ENCODE assay signal across 15 cellular contexts in the genomic region with DNA sequence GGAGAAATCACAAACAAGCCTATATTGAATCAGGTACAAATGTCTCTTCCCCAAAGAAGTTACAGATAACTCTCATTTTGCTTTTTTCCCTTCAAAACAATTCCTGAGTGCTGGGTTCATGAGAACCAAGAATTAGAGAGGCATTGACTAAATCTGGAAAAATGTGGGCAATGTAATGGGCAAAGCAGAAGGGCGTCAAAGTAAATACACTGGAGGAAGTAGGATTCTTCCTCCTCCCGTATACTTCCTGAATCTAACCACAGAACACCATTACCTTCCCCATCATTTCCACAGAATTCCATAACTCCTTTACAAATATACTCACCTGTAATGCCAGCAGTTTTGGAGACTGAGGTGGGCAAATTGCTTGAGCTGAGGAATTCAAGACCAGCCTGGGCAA. TPM values are rescaled to one million over a fixed set of nuclear protein-coding genes. Genes with fewer than 3 reads are reported as not detected.
DNase-seq lines count a peak whose midpoint lies in the region; ATAC-seq and TF ChIP-seq lines count a peak whose summit lies in the region.
"Had no signal": no experiment of that assay in that cellular context is flagged by ENCODE, and none has a peak within 500 bp of the region (broad histone marks: within the 10 kb centered on the region; RNA-seq: fewer than 3 reads in every experiment).

No MANE protein-coding gene starts in this region.

- H3K4me1 ChIP-seq in PC-9 (replicated peaks; ENCODE audit: insufficient read depth) (peaks cover 51% of the 10 kb centered on the region), vagina (peaks cover 25% of the 10 kb centered on the region)

- H3K27me3 ChIP-seq in PC-9 (ENCODE audit: insufficient read depth, low read depth) (no peaks in the 10 kb centered on the region), vagina (no peaks in the 10 kb centered on the region)
- H3K27me3 ChIP-seq: SJCRH30 had no signal

- peak overlapping the region; percentile 95 for H3K27ac ChIP-seq in PC-9
- no peak overlapping the region for H3K27ac ChIP-seq in vagina
- H3K27ac ChIP-seq: SJCRH30 had no signal

- H3F3A ChIP-seq in PC-9 (ENCODE audit: insufficient read depth, low read depth), result peaks cover 49% of the 10 kb centered on the region

- peaks cover under 1% of the 10 kb centered on the region for H3K27me3 Mint-ChIP-seq in osteocyte (ENCODE audit: unreplicated experiment)

- BruUV-seq in PC-9 (replicated peaks; lab: Mats Ljungman, UMichigan), result no TSS peak

- intact Hi-C loops in PC-9 (cut with micrococcal nuclease; ENCODE audit: unreplicated experiment), result loop anchor here (1.0 to 10.0 kb wide), 2 partner anchors 8 to 486 kb away; a partner anchor contains a TSS
- intact Hi-C loops in vagina (cut with DNase I), result loop anchor here (10.0 kb wide), 1 partner anchor 116 kb away; a partner anchor contains a TSS

- H3K27ac Mint-ChIP-seq in osteocyte (ENCODE audit: unreplicated experiment), result peak overlapping the region; percentile 56
- H3K27ac Mint-ChIP-seq: activated naive CD4-positive, alpha-beta T cell treated with anti-CD3 and anti-CD28 coated beads, Interleukin-2, amount 10 ng/mL, durations not matched to agents 7 days and 5 days; naive thymus-derived CD4-positive, alpha-beta T cell had no signal

- no peak overlapping the region for H3K4me3 Mint-ChIP-seq in osteocyte (ENCODE audit: unreplicated experiment)
- H3K4me3 Mint-ChIP-seq: activated naive CD4-positive, alpha-beta T cell treated with anti-CD3 and anti-CD28 coated beads, Interleukin-2, amount 10 ng/mL, durations not matched to agents 7 days and 5 days had no signal

- TF ChIP-seq CTCF in PC-9 (conservative IDR thresholded peaks at IDR 0.05) (no peak), epithelial cell of esophagus (IDR thresholded peaks at IDR 0.05; ENCODE audit: insufficient read depth, low read depth, low read length, missing control alignments) (no peak), osteocyte (IDR thresholded peaks at IDR 0.05) (no peak), vagina (IDR thresholded peaks at IDR 0.05) (no peak)

- no peaks in the 10 kb centered on the region for H3K36me3 ChIP-seq in PC-9 (ENCODE audit: low read depth)
- no peaks in the 10 kb centered on the region for H3K36me3 ChIP-seq in vagina
- H3K36me3 ChIP-seq: SJCRH30 had no signal

- 0 out of 2 replicates have a peak overlapping the region, but pooled peaks have one; percentile 15 for H3K4me3 ChIP-seq in PC-9
- no peak overlapping the region for H3K4me3 ChIP-seq in epithelial cell of esophagus (ENCODE audit: low read length)
- H3K4me3 ChIP-seq in vagina, result no peak overlapping the region
- H3K4me3 ChIP-seq: SJCRH30, skin epidermis had no signal

- CTCF ChIA-PET in PC-9 (lab: Charles Lee), result interaction anchor here (0.6 to 1.0 kb wide), 2 partner anchors 118 to 543 kb away, joined by 5 to 17 read pairs; no protein-coding TSS in a partner anchor

- peaks cover 42% of the 10 kb centered on the region for H3K4me1 Mint-ChIP-seq in osteocyte (ENCODE audit: unreplicated experiment)

- DNase-seq in ELR (ENCODE audit: low read depth) (peak; percentile 78), PC-9 (peak; percentile 41 to 94), epithelial cell of esophagus (ENCODE audit: low read depth) (peak; percentile 76), osteocyte (ENCODE audit: extremely low spot score, unreplicated experiment) (no peak), vagina (ENCODE audit: extremely low spot score in 2 of 2) (no peak), NOMO-1 treated with DMSO at 0.1 percent for 48 hours (lab: John Stamatoyannopoulos, UW; ENCODE audit: unreplicated experiment) (no peak), 8988T (no peak)
- DNase-seq: activated naive CD4-positive, alpha-beta T cell treated with anti-CD3 and anti-CD28 coated beads, Interleukin-2, amount 10 ng/mL, durations not matched to agents 7 days and 5 days; naive thymus-derived CD4-positive, alpha-beta T cell; NCI-H1694; NCI-H69; SJCRH30 had no signal

- H3K9me2 ChIP-seq in PC-9 (ENCODE audit: insufficient read depth), result no peaks in the 10 kb centered on the region

- POLR2A ChIA-PET in PC-9 (lab: Charles Lee; ENCODE audit: unreplicated experiment), result interaction anchor here (0.6 to 0.9 kb wide), 4 partner anchors 12 to 170 kb away, joined by 3 to 22 read pairs (median 9); no protein-coding TSS in a partner anchor

- H3K9me3 Mint-ChIP-seq in osteocyte (ENCODE audit: unreplicated experiment), result no peaks in the 10 kb centered on the region
- H3K9me3 Mint-ChIP-seq: activated naive CD4-positive, alpha-beta T cell treated with anti-CD3 and anti-CD28 coated beads, Interleukin-2, amount 10 ng/mL, durations not matched to agents 7 days and 5 days; naive thymus-derived CD4-positive, alpha-beta T cell had no signal

- H3K4me2 ChIP-seq in PC-9, result peak overlapping the region; percentile 65

- no peak overlapping the region for H2AFZ ChIP-seq in PC-9

- no peaks in the 10 kb centered on the region for H3K9me3 ChIP-seq in PC-9 (ENCODE audit: insufficient read depth, low read depth)
- no peaks in the 10 kb centered on the region for H3K9me3 ChIP-seq in vagina
- H3K9me3 ChIP-seq: SJCRH30 had no signal

- TF ChIP-seq POLR2A in vagina (IDR thresholded peaks at IDR 0.05), result no peak

- no peak for ATAC-seq in GM21576 (IDR thresholded peaks at IDR 0.05; ENCODE audit: unreplicated experiment)
- ATAC-seq: esophagus mucosa; naive thymus-derived CD4-positive, alpha-beta T cell had no signal

- H3K36me3 Mint-ChIP-seq in osteocyte (ENCODE audit: unreplicated experiment), result no peaks in the 10 kb centered on the region
- H3K36me3 Mint-ChIP-seq: activated naive CD4-positive, alpha-beta T cell treated with anti-CD3 and anti-CD28 coated beads, Interleukin-2, amount 10 ng/mL, durations not matched to agents 7 days and 5 days; naive thymus-derived CD4-positive, alpha-beta T cell had no signal

- H4K20me1 ChIP-seq in PC-9 (ENCODE audit: insufficient read depth), result no peaks in the 10 kb centered on the region

- H3K79me2 ChIP-seq in PC-9 (ENCODE audit: low read depth), result peaks cover 21% of the 10 kb centered on the region

RNA-seq across cellular contexts. Expression of a gene that starts 3.0 kb away (rescaled TPM):
- total RNA-seq in PC-9 (2021) (44.7 and 81.8 TPM in 2 replicates), osteocyte (65.6 and 80.0 TPM in 2 replicates), vagina (20.6 TPM)

RNA-seq across cellular contexts. Expression of a gene that starts 30.6 kb away (rescaled TPM):
- 1.3 and 2.9 TPM in 2 replicates for total RNA-seq in PC-9 (2021)
- total RNA-seq in osteocyte, result 0.31 TPM in 1 of 2 replicates, not detected in the other
- total RNA-seq in vagina, result 5.2 TPM
- total RNA-seq: SJCRH30 had no signal

RNA-seq across cellular contexts. Expression of a gene that starts 50.2 kb away (rescaled TPM):
- total RNA-seq in PC-9 (2021) (3.2 and 3.3 TPM in 2 replicates), osteocyte (2.7 and 3.1 TPM in 2 replicates), vagina (1.7 TPM)

Comparison
In these comparisons a context has a peak if more than half of its experiments do, and no peak if none do; other contexts are left out.
1. DNase-seq: peak in ELR (single experiment), PC-9 (2 of 2) and epithelial cell of esophagus (single experiment); none in osteocyte (single experiment), vagina (0 of 2), NOMO-1 treated with DMSO at 0.1 percent for 48 hours (single experiment) and 8988T (single experiment).